ENCODE assay signal across 23 cellular contexts in genomic region chr11:65211293-65212105, GRCh38. TPM values are rescaled to one million over a fixed set of nuclear protein-coding genes. Genes with fewer than 3 reads are reported as not detected.
DNase-seq lines count a peak whose midpoint lies in the region; ATAC-seq and TF ChIP-seq lines count a peak whose summit lies in the region.
"Had no signal": no experiment of that assay in that cellular context is flagged by ENCODE, and none has a peak within 500 bp of the region (broad histone marks: within the 10 kb centered on the region; RNA-seq: fewer than 3 reads in every experiment).

No MANE protein-coding gene starts in this region.

- no peak overlapping the region for H3K9ac ChIP-seq in iPS-20b (ENCODE audit: low read depth, low read length)

- CTCF ChIA-PET in activated CD8-positive, alpha-beta memory T cell treated with anti-CD3 and anti-CD28 coated beads, Interleukin-2, amount 10 ng/mL, durations not matched to agents 7 days and 5 days (lab: Charles Lee), result interaction anchor here (1.0 to 1.8 kb wide), 4 partner anchors 14 to 105 kb away, joined by 3 to 4 read pairs (median 3); no protein-coding TSS in a partner anchor
- CTCF ChIA-PET in Panc1 (lab: Charles Lee), result no interaction called here

- H3K4me3 ChIP-seq in Panc1 (ENCODE audit: low read depth in 2 of 2, low read length in 2 of 2) (no peak overlapping the region), iPS-20b (ENCODE audit: low read length) (no peak overlapping the region)
- H3K4me3 ChIP-seq: adrenal gland, tibial nerve had no signal

- H3K36me3 Mint-ChIP-seq in activated CD8-positive, alpha-beta memory T cell treated with anti-CD3 and anti-CD28 coated beads, Interleukin-2, amount 10 ng/mL, durations not matched to agents 7 days and 5 days, result peaks cover 6% of the 10 kb centered on the region
- H3K36me3 Mint-ChIP-seq in stimulated activated naive B cell treated with anti-CD40 and anti-IgM and Interleukin-4, amounts not matched to agents 10 μg/mL and 1 μg/mL and 100 μg/mL, for 72 hours, result peaks cover 40 to 50% of the 10 kb centered on the region in 2 donors

- no peak for TF ChIP-seq CTCF in Panc1 (IDR thresholded peaks at IDR 0.05)

- ATAC-seq in activated CD8-positive, alpha-beta memory T cell treated with anti-CD3 and anti-CD28 coated beads, Interleukin-2, amount 10 ng/mL, durations not matched to agents 7 days and 5 days, result no peak
- ATAC-seq in Panc1, result no peak
- ATAC-seq in stimulated activated naive B cell treated with anti-CD40 and anti-IgM and Interleukin-4, amounts not matched to agents 10 μg/mL and 1 μg/mL and 100 μg/mL, for 72 hours (replicated peaks), result no peak
- ATAC-seq in GM21360 (IDR thresholded peaks at IDR 0.05; ENCODE audit: unreplicated experiment), result no peak
- ATAC-seq in GM18861 (IDR thresholded peaks at IDR 0.05; ENCODE audit: unreplicated experiment), result no peak
- ATAC-seq: stimulated activated memory B cell treated with anti-CD40 and anti-IgM and Interleukin-4, amounts not matched to agents 10 μg/mL and 1 μg/mL and 100 μg/mL, for 72 hours had no signal

- POLR2A ChIA-PET in Panc1 (lab: Charles Lee), result interaction anchor here (0.5 kb wide), 2 partner anchors 39 to 211 kb away, joined by 3 read pairs; partner anchors contain the start of gene NEAT1

- no peaks in the 10 kb centered on the region for H3K27me3 Mint-ChIP-seq in activated CD8-positive, alpha-beta memory T cell treated with anti-CD3 and anti-CD28 coated beads, Interleukin-2, amount 10 ng/mL, durations not matched to agents 7 days and 5 days
- peaks cover 5% of the 10 kb centered on the region in 2 donors for H3K27me3 Mint-ChIP-seq in stimulated activated naive B cell treated with anti-CD40 and anti-IgM and Interleukin-4, amounts not matched to agents 10 μg/mL and 1 μg/mL and 100 μg/mL, for 72 hours
- H3K27me3 Mint-ChIP-seq: activated B cell treated with CpG ODN at 0.5 μM for 24 hours; central memory CD8-positive, alpha-beta T cell; progenitor cell of endocrine pancreas had no signal

- H3K4me1 Mint-ChIP-seq in activated CD8-positive, alpha-beta memory T cell treated with anti-CD3 and anti-CD28 coated beads, Interleukin-2, amount 10 ng/mL, durations not matched to agents 7 days and 5 days, result peaks cover 35% of the 10 kb centered on the region
- peaks cover 23 to 32% of the 10 kb centered on the region in 2 donors for H3K4me1 Mint-ChIP-seq in stimulated activated naive B cell treated with anti-CD40 and anti-IgM and Interleukin-4, amounts not matched to agents 10 μg/mL and 1 μg/mL and 100 μg/mL, for 72 hours

- H3K27ac ChIP-seq in Panc1 (ENCODE audit: low read length), result no peak overlapping the region
- H3K27ac ChIP-seq in iPS-20b (ENCODE audit: low read length), result peak overlapping the region; percentile 99
- H3K27ac ChIP-seq: adrenal gland, tibial nerve had no signal

- H3K4me3 Mint-ChIP-seq in activated CD8-positive, alpha-beta memory T cell treated with anti-CD3 and anti-CD28 coated beads, Interleukin-2, amount 10 ng/mL, durations not matched to agents 7 days and 5 days, result no peak overlapping the region
- H3K4me3 Mint-ChIP-seq in stimulated activated naive B cell treated with anti-CD40 and anti-IgM and Interleukin-4, amounts not matched to agents 10 μg/mL and 1 μg/mL and 100 μg/mL, for 72 hours, result no peak overlapping the region
- H3K4me3 Mint-ChIP-seq: activated B cell treated with CpG ODN at 0.5 μM for 24 hours; CD14-positive monocyte; central memory CD8-positive, alpha-beta T cell; stimulated activated memory B cell treated with anti-CD40 and anti-IgM and Interleukin-4, amounts not matched to agents 10 μg/mL and 1 μg/mL and 100 μg/mL, for 72 hours had no signal

- H3K27me3 ChIP-seq in Panc1 (ENCODE audit: control insufficient read depth, insufficient read depth, low read length) (no peaks in the 10 kb centered on the region), iPS-20b (ENCODE audit: insufficient read depth, low read length) (no peaks in the 10 kb centered on the region)
- H3K27me3 ChIP-seq: adrenal gland, tibial nerve had no signal

- H3K36me3 ChIP-seq in Panc1 (ENCODE audit: control insufficient read depth, insufficient read depth, low read length), result peaks cover 6% of the 10 kb centered on the region
- H3K36me3 ChIP-seq in iPS-20b (ENCODE audit: insufficient read depth, low read depth, low read length), result peaks cover 46% of the 10 kb centered on the region

- in situ Hi-C loops in Panc1 (cut with HindIII; ENCODE audit: low pct_unique_long_range_greater_than_20kb, low sequenced_read_pairs), result no loop called here

- H3K4me1 ChIP-seq in Panc1 (ENCODE audit: control insufficient read depth, insufficient read depth, low read length) (peaks cover 8% of the 10 kb centered on the region; the same call in 1 of the 2 replicates), iPS-20b (ENCODE audit: insufficient read depth, low read length) (peaks cover 22% of the 10 kb centered on the region; the same call in 1 of the 2 replicates)
- H3K4me1 ChIP-seq: adrenal gland had no signal

- TSS peak; percentile 94 for BruUV-seq in Panc1 (replicated peaks; lab: Mats Ljungman, UMichigan)

- H3K9me3 ChIP-seq in Panc1 (ENCODE audit: control insufficient read depth, insufficient read depth, low read depth, low read length), result no peaks in the 10 kb centered on the region
- no peaks in the 10 kb centered on the region for H3K9me3 ChIP-seq in iPS-20b (ENCODE audit: insufficient read depth, low read depth, low read length)
- H3K9me3 ChIP-seq: adrenal gland, tibial nerve had no signal

- no peak overlapping the region for H3K27ac Mint-ChIP-seq in activated CD8-positive, alpha-beta memory T cell treated with anti-CD3 and anti-CD28 coated beads, Interleukin-2, amount 10 ng/mL, durations not matched to agents 7 days and 5 days
- H3K27ac Mint-ChIP-seq in stimulated activated naive B cell treated with anti-CD40 and anti-IgM and Interleukin-4, amounts not matched to agents 10 μg/mL and 1 μg/mL and 100 μg/mL, for 72 hours, result peak overlapping the region; percentile 27
- H3K27ac Mint-ChIP-seq: activated B cell treated with CpG ODN at 0.5 μM for 24 hours; progenitor cell of endocrine pancreas; stimulated activated memory B cell treated with anti-CD40 and anti-IgM and Interleukin-4, amounts not matched to agents 10 μg/mL and 1 μg/mL and 100 μg/mL, for 72 hours had no signal

- DNase-seq in activated CD8-positive, alpha-beta memory T cell treated with anti-CD3 and anti-CD28 coated beads, Interleukin-2, amount 50 U/mL, for 48 hours, result peak; percentile 50
- no peak for DNase-seq in activated CD8-positive, alpha-beta memory T cell treated with anti-CD3 and anti-CD28 coated beads, Interleukin-2, amount 10 ng/mL, durations not matched to agents 7 days and 5 days
- DNase-seq in Panc1 (ENCODE audit: low read depth, low spot score) (no peak), DMS79 treated with DMSO at 0.1 percent for 48 hours (lab: John Stamatoyannopoulos, UW) (no peak)
- DNase-seq in stimulated activated naive B cell treated with anti-CD40 and anti-IgM and Interleukin-4, amounts not matched to agents 10 μg/mL and 1 μg/mL and 100 μg/mL, for 72 hours, result no peak
- DNase-seq: activated B cell treated with CpG ODN at 0.5 μM for 24 hours; activated effector memory CD4-positive, alpha-beta T cell treated with anti-CD3 and anti-CD28 coated beads, Interleukin-2, amount 50 U/mL, for 16 hours; hypothalamus; NCI-H1436 treated with DMSO at 0.1 percent for 48 hours; NCI-H345; SHP77 treated with DMSO at 0.1 percent for 48 hours; stimulated activated CD4-positive, alpha-beta T cell treated with anti-CD3 and anti-CD28 coated beads, Interleukin-12 subunit alpha, Interleukin-12 subunit beta, amount 100 ng/mL, for 4 hours had no signal

- intact Hi-C loops in Panc1 (cut with micrococcal nuclease; ENCODE audit: unreplicated experiment), result no loop called here

- no peaks in the 10 kb centered on the region for H3K9me3 Mint-ChIP-seq in activated CD8-positive, alpha-beta memory T cell treated with anti-CD3 and anti-CD28 coated beads, Interleukin-2, amount 10 ng/mL, durations not matched to agents 7 days and 5 days (ENCODE audit: low read depth)
- H3K9me3 Mint-ChIP-seq in stimulated activated naive B cell treated with anti-CD40 and anti-IgM and Interleukin-4, amounts not matched to agents 10 μg/mL and 1 μg/mL and 100 μg/mL, for 72 hours, result peaks cover 3 to 5% of the 10 kb centered on the region in 2 donors
- H3K9me3 Mint-ChIP-seq: activated B cell treated with CpG ODN at 0.5 μM for 24 hours; central memory CD8-positive, alpha-beta T cell had no signal

RNA-seq across cellular contexts. Expression of gene CAPN1, which starts 29.8 kb away (rescaled TPM):
- 100 to 1,000 TPM; 137 to 174 TPM for total RNA-seq in activated CD8-positive, alpha-beta memory T cell treated with anti-CD3 and anti-CD28 coated beads, Interleukin-2, amount 10 ng/mL, durations not matched to agents 7 days and 5 days
- total RNA-seq in Panc1 (2021; ENCODE audit: unreplicated experiment), result 256 TPM
- polyA plus RNA-seq in Panc1 (2012; ENCODE audit: insufficient read length), result 263 TPM

RNA-seq across cellular contexts. Expression of gene SPDYC, which starts 41.5 kb away (rescaled TPM):
- total RNA-seq in activated CD8-positive, alpha-beta memory T cell treated with anti-CD3 and anti-CD28 coated beads, Interleukin-2, amount 10 ng/mL, durations not matched to agents 7 days and 5 days, result not detected
- not detected for total RNA-seq in Panc1 (2021; ENCODE audit: unreplicated experiment)
- polyA plus RNA-seq in Panc1 (2012; ENCODE audit: insufficient read length), result not detected
- total RNA-seq: A172; activated B cell treated with CpG ODN at 0.5 μM for 24 hours; adrenal gland; progenitor cell of endocrine pancreas; T-helper 1 cell treated with Interleukin-12 subunit alpha and Interleukin-12 subunit beta and Interleukin-4 antibody, amounts not matched to agents 30 ng/mL and 1 ng/mL, for 36 hours; tibial nerve had no signal

RNA-seq across cellular contexts. Expression of gene POLA2, which starts 50.3 kb away (rescaled TPM):
- 10 to 100 TPM; 79.8 to 89.5 TPM for total RNA-seq in activated CD8-positive, alpha-beta memory T cell treated with anti-CD3 and anti-CD28 coated beads, Interleukin-2, amount 10 ng/mL, durations not matched to agents 7 days and 5 days
- 39.0 TPM for total RNA-seq in Panc1 (2021; ENCODE audit: unreplicated experiment)
- polyA plus RNA-seq in Panc1 (2012; ENCODE audit: insufficient read length), result 31.1 TPM
